9 cellular contexts compared by ENCODE assay signal in genomic region chr10:58264780-58265179, GRCh38.
DNase-seq lines count a peak whose midpoint lies in the region; ATAC-seq and TF ChIP-seq lines count a peak whose summit lies in the region.
"Had no signal": no experiment of that assay in that cellular context is flagged by ENCODE, and none has a peak within 500 bp of the region (broad histone marks: within the 10 kb centered on the region; RNA-seq: fewer than 3 reads in every experiment).

No MANE protein-coding gene starts in this region.

- H3K27me3 Mint-ChIP-seq in stimulated activated naive CD8-positive, alpha-beta T cell treated with anti-CD3 and anti-CD28 coated beads, Interleukin-15, Interleukin-2, amounts not matched to agents 100 ng/mL and 50 ng/mL, for 24 hours: no peaks in the 10 kb centered on the region

- H3K9me3 Mint-ChIP-seq in stimulated activated naive CD8-positive, alpha-beta T cell treated with anti-CD3 and anti-CD28 coated beads, Interleukin-15, Interleukin-2, amounts not matched to agents 100 ng/mL and 50 ng/mL, for 24 hours: no peaks in the 10 kb centered on the region

- TF ChIP-seq POLR2A in erythroblast (IDR thresholded peaks at IDR 0.05; ENCODE audit: low read length): no peak

- H3K4me1 Mint-ChIP-seq in stimulated activated naive CD8-positive, alpha-beta T cell treated with anti-CD3 and anti-CD28 coated beads, Interleukin-15, Interleukin-2, amounts not matched to agents 100 ng/mL and 50 ng/mL, for 24 hours (ENCODE audit: low read depth): peaks cover 51% of the 10 kb centered on the region

- DNase-seq in stimulated activated naive CD8-positive, alpha-beta T cell treated with anti-CD3 and anti-CD28 coated beads, Interleukin-15, Interleukin-2, amounts not matched to agents 100 U/mL and 50 U/mL, for 24 hours: no peak
- DNase-seq in RKO (ENCODE audit: low spot score): peak; percentile 37
- peak; percentile 13 to 25 for DNase-seq in erythroblast (lab: John Stamatoyannopoulos, UW)
- DNase-seq in DMS79 (lab: John Stamatoyannopoulos, UW): no peak
- DNase-seq in stimulated activated CD4-positive, alpha-beta T cell treated with anti-CD3 and anti-CD28 coated beads, Interleukin-4, amount 100 ng/mL, for 1 hour: no peak
- DNase-seq: Calu3 had no signal

- no peak overlapping the region for H3K27ac Mint-ChIP-seq in stimulated activated naive CD8-positive, alpha-beta T cell treated with anti-CD3 and anti-CD28 coated beads, Interleukin-15, Interleukin-2, amounts not matched to agents 100 ng/mL and 50 ng/mL, for 24 hours

- no peak for ATAC-seq in stimulated activated naive CD8-positive, alpha-beta T cell treated with anti-CD3 and anti-CD28 coated beads, Interleukin-15, Interleukin-2, amounts not matched to agents 100 U/mL and 50 U/mL, for 24 hours
- ATAC-seq in GM21423 (IDR thresholded peaks at IDR 0.05; ENCODE audit: unreplicated experiment): no peak
- ATAC-seq in HG03439 (IDR thresholded peaks at IDR 0.05; ENCODE audit: unreplicated experiment): no peak

- peak overlapping the region; percentile 98 for H3K4me3 Mint-ChIP-seq in stimulated activated naive CD8-positive, alpha-beta T cell treated with anti-CD3 and anti-CD28 coated beads, Interleukin-15, Interleukin-2, amounts not matched to agents 100 ng/mL and 50 ng/mL, for 24 hours

- no peaks in the 10 kb centered on the region for H3K36me3 Mint-ChIP-seq in stimulated activated naive CD8-positive, alpha-beta T cell treated with anti-CD3 and anti-CD28 coated beads, Interleukin-15, Interleukin-2, amounts not matched to agents 100 ng/mL and 50 ng/mL, for 24 hours (ENCODE audit: low read depth)

Comparison
In these comparisons a context has a peak if more than half of its experiments do, and no peak if none do; other contexts are left out.
1. DNase-seq: peak in RKO (single experiment) and erythroblast (2 of 2); none in stimulated activated naive CD8-positive, alpha-beta T cell treated with anti-CD3 and anti-CD28 coated beads, Interleukin-15, Interleukin-2, amounts not matched to agents 100 U/mL and 50 U/mL, for 24 hours (single experiment), DMS79 (single experiment) and stimulated activated CD4-positive, alpha-beta T cell treated with anti-CD3 and anti-CD28 coated beads, Interleukin-4, amount 100 ng/mL, for 1 hour (single experiment).